In the genomic region with DNA sequence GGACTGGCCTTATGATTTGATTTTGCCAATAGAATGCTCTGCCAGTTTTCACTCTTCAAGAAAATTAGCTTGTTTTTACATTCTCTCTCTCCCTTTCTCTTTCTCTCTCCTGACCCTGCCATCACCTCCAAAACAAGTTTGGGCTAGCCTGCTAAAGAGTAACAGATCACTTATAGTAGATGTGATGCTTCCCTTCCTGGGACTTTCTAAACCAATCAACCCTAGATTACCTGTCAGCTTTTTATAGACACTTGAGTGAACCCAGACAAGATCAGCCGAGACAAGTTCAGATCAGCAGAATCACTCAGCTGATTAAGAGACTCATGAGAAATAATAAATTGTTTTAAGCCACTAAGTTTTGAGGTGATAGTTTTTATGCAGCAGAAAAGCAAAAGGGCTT, we compare ENCODE assay signal across 16 cellular contexts.
"Had no signal": no experiment of that assay in that cellular context is flagged by ENCODE, and none has a peak within 500 bp of the region (broad histone marks: within the 10 kb centered on the region; RNA-seq: fewer than 3 reads in every experiment).

No MANE protein-coding gene starts in this region.

- H3K36me3 ChIP-seq: gastroesophageal sphincter, heart right ventricle, left lung, pancreas, thoracic aorta, upper lobe of right lung had no signal

- H3K4me3 Mint-ChIP-seq: effector memory CD8-positive, alpha-beta T cell; naive B cell had no signal

- H3K27me3 Mint-ChIP-seq: effector memory CD8-positive, alpha-beta T cell; naive B cell had no signal

- ATAC-seq: activated CD4-positive, CD25-positive, alpha-beta regulatory T cell treated with anti-CD3 and anti-CD28 coated beads, Interleukin-2, amount 50 U/mL, for 24 hours; effector memory CD8-positive, alpha-beta T cell; gastroesophageal sphincter; heart right ventricle; left lung; pancreas; sciatic nerve; upper lobe of right lung had no signal

- H3K4me1 Mint-ChIP-seq: naive B cell had no signal

- H3K4me1 ChIP-seq: heart right ventricle, left lung, pancreas, upper lobe of right lung had no signal

- H3K27ac ChIP-seq: gastroesophageal sphincter, heart right ventricle, left lung, pancreas, thoracic aorta, upper lobe of right lung had no signal

- DNase-seq: activated CD4-positive, alpha-beta T cell treated with anti-CD3 and anti-CD28 coated beads, Interleukin-2, amount 50 U/mL, for 1 hour; activated CD8-positive, alpha-beta memory T cell treated with anti-CD3 and anti-CD28 coated beads for 24 hours; activated naive CD4-positive, alpha-beta T cell; anterior cingulate cortex; dermis blood vessel endothelial cell; effector memory CD8-positive, alpha-beta T cell; heart right ventricle; left lung; naive B cell; pancreas; stimulated activated CD4-positive, alpha-beta T cell treated with anti-CD3 and anti-CD28 coated beads, Interleukin-1b, Interleukin-23, amount 100 ng/mL, for 48 hours; upper lobe of right lung had no signal

- H3K36me3 Mint-ChIP-seq: naive B cell had no signal

- H3K4me3 ChIP-seq: gastroesophageal sphincter, heart right ventricle, left lung, pancreas, thoracic aorta, upper lobe of right lung had no signal

- H3K27ac Mint-ChIP-seq: effector memory CD8-positive, alpha-beta T cell; naive B cell had no signal

- H3K27me3 ChIP-seq: gastroesophageal sphincter, heart right ventricle, left lung, pancreas, upper lobe of right lung had no signal

- H3K9me3 ChIP-seq: pancreas, upper lobe of right lung had no signal
